In genomic region chr5:175163586-175164275, GRCh38 we compare ENCODE assay signal across 25 cellular contexts.
"Had no signal": no experiment of that assay in that cellular context is flagged by ENCODE, and none has a peak within 500 bp of the region (broad histone marks: within the 10 kb centered on the region; RNA-seq: fewer than 3 reads in every experiment).

No MANE protein-coding gene starts in this region.

- H3K27ac ChIP-seq: left ventricle myocardium inferior, neural progenitor cell, neutrophil, parathyroid adenoma, psoas muscle, right atrium auricular region, right lobe of liver, stomach, testis, thyroid gland, transverse colon, upper lobe of left lung, vagina had no signal

- ATAC-seq: natural killer cell; psoas muscle; right lobe of liver; stimulated activated memory B cell treated with anti-CD40 and anti-IgM and Interleukin-4, amounts not matched to agents 10 μg/mL and 1 μg/mL and 100 μg/mL, for 72 hours; stimulated activated naive CD8-positive, alpha-beta T cell treated with anti-CD3 and anti-CD28 coated beads, Interleukin-15, Interleukin-2, amounts not matched to agents 100 U/mL and 50 U/mL, for 24 hours had no signal

- DNase-seq: islet precursor cell; left ventricle myocardium inferior; mesendoderm; naive B cell; natural killer cell; nephron progenitor cell; occipital lobe; psoas muscle; right lobe of liver; stimulated activated CD4-positive, alpha-beta T cell treated with anti-CD3 and anti-CD28 coated beads, Interleukin-1b, Interleukin-23, amount 100 ng/mL, for 48 hours; stimulated activated CD4-positive, alpha-beta T cell treated with anti-CD3 and anti-CD28 coated beads, Interleukin-2, amount 100 ng/mL, for 48 hours; stimulated activated CD4-positive, alpha-beta T cell treated with anti-CD3 and anti-CD28 coated beads, Interleukin-4, amount 100 ng/mL, for 4 hours; stimulated activated CD8-positive, alpha-beta memory T cell treated with anti-CD3 and anti-CD28 coated beads, Interleukin-4, amount 100 ng/mL, for 48 hours; stimulated activated naive CD8-positive, alpha-beta T cell treated with anti-CD3 and anti-CD28 coated beads, Interleukin-15, Interleukin-2, amounts not matched to agents 100 U/mL and 50 U/mL, for 24 hours; stomach; testis; thyroid gland; transverse colon; upper lobe of left lung had no signal
